In genomic region chr16:4390266-4391260, GRCh38 we compare ENCODE assay signal across 17 cellular contexts. TPM values are rescaled to one million over a fixed set of nuclear protein-coding genes. Genes with fewer than 3 reads are reported as not detected.
DNase-seq lines count a peak whose midpoint lies in the region; ATAC-seq and TF ChIP-seq lines count a peak whose summit lies in the region.
"Had no signal": no experiment of that assay in that cellular context is flagged by ENCODE, and none has a peak within 500 bp of the region (broad histone marks: within the 10 kb centered on the region; RNA-seq: fewer than 3 reads in every experiment).

No MANE protein-coding gene starts in this region.

- H3K18ac ChIP-seq in H9 (ENCODE audit: insufficient read length, low read depth, low read length), result peak overlapping the region; percentile 61

- H2AFZ ChIP-seq in H9 (ENCODE audit: low read length) (no peak overlapping the region), SK-N-SH (ENCODE audit: low read depth) (no peak overlapping the region)

- no peaks in the 10 kb centered on the region for H3K79me2 ChIP-seq in H9 (ENCODE audit: insufficient read depth, low read length)
- H3K79me2 ChIP-seq in SK-N-SH (ENCODE audit: insufficient read depth), result no peaks in the 10 kb centered on the region

- H2BK15ac ChIP-seq in H9 (ENCODE audit: low read depth, low read length), result no peak overlapping the region

- no peak overlapping the region for H3T11ph ChIP-seq in H9 (ENCODE audit: low read length)

- no peak overlapping the region for H3K9ac ChIP-seq in H9 (ENCODE audit: extremely low read depth, insufficient read length, low read length)
- H3K9ac ChIP-seq in SK-N-SH, result no peak overlapping the region

- H3K36me3 ChIP-seq in esophagus squamous epithelium (peaks cover 0 to 57% (median 10%) of the 10 kb centered on the region in 3 donors), SK-N-SH (replicated peaks in 1 of 2; ENCODE audit: control insufficient read depth in 1 of 2, insufficient read depth in 2 of 2, low read length in 1 of 2) (peaks cover 0 to 2% of the 10 kb centered on the region in 2 experiments)
- H3K36me3 ChIP-seq: thyroid gland had no signal

- POLR2A ChIA-PET in SK-N-SH (lab: Yijun Ruan, JAX), result interaction anchor here (0.9 to 2.7 kb wide), 3 partner anchors 13 to 20 kb away, joined by 3 to 11 read pairs (median 5); no protein-coding TSS in a partner anchor

- H3K4me1 ChIP-seq in H9 (ENCODE audit: insufficient read depth, low read length), result peaks cover 5% of the 10 kb centered on the region; the same call in 1 of the 2 replicates
- H3K4me1 ChIP-seq in esophagus squamous epithelium, result peaks cover 16 to 51% (median 18%) of the 10 kb centered on the region in 3 donors
- peaks cover 39 to 77% of the 10 kb centered on the region in 2 experiments; a peak in 3 of 4 replicates for H3K4me1 ChIP-seq in SK-N-SH (ENCODE audit: control insufficient read depth in 1 of 2, insufficient read depth in 2 of 2, low read depth in 1 of 2, low read length in 1 of 2)

- H3K4me1 Mint-ChIP-seq in H9, result peaks cover 41 to 49% of the 10 kb centered on the region in 2 experiments
- H3K4me1 Mint-ChIP-seq in activated T-helper 17 cell treated with anti-CD3 and anti-CD28 coated beads, Interleukin-2, amount 50 U/mL, for 72 hours, result peaks cover 3% of the 10 kb centered on the region

- no peak overlapping the region for H2AK5ac ChIP-seq in H9 (ENCODE audit: insufficient read length, low read length)

- TF ChIP-seq CTCF in H9 (conservative IDR thresholded peaks at IDR 0.05) (peak; percentile 60), retinal pigment epithelial cell (conservative IDR thresholded peaks at IDR 0.05; ENCODE audit: low read depth, low read length) (peak; percentile 4), esophagus squamous epithelium (IDR thresholded peaks at IDR 0.05) (no peak), SK-N-SH (IDR thresholded peaks at IDR 0.05) (no peak)

- H3K27me3 ChIP-seq in H9 (ENCODE audit: insufficient read depth, low read length) (no peaks in the 10 kb centered on the region), esophagus squamous epithelium (no peaks in the 10 kb centered on the region), SK-N-SH (ENCODE audit: insufficient read depth) (no peaks in the 10 kb centered on the region)
- H3K27me3 ChIP-seq: thyroid gland had no signal

- no peak overlapping the region for H3K4me3 ChIP-seq in retinal pigment epithelial cell (ENCODE audit: low read length)
- no peak overlapping the region for H3K4me3 ChIP-seq in esophagus squamous epithelium
- H3K4me3 ChIP-seq in SK-N-SH (ENCODE audit: low read depth in 2 of 2, low read length in 1 of 2), result no peak overlapping the region
- H3K4me3 ChIP-seq: GM12878, psoas muscle, thyroid gland had no signal

- no peaks in the 10 kb centered on the region for H3K79me1 ChIP-seq in H9 (ENCODE audit: insufficient read depth, low read depth, low read length, poor library complexity, severe bottlenecking)

- TF ChIP-seq RAD21 in SK-N-SH (IDR thresholded peaks at IDR 0.05; ENCODE audit: low read length), result no peak; the same call in 1 of the 2 replicates

- no peak for TF ChIP-seq EP300 in SK-N-SH (IDR thresholded peaks at IDR 0.05; ENCODE audit: borderline replicate concordance in 1 of 2, low read depth in 1 of 2, low read length in 1 of 2)

- no peak overlapping the region for H3K4ac ChIP-seq in H9 (ENCODE audit: low read depth, low read length)

- no peaks in the 10 kb centered on the region for H3K9me3 Mint-ChIP-seq in H9
- no peaks in the 10 kb centered on the region for H3K9me3 Mint-ChIP-seq in activated T-helper 17 cell treated with anti-CD3 and anti-CD28 coated beads, Interleukin-2, amount 50 U/mL, for 72 hours
- H3K9me3 Mint-ChIP-seq: activated T-cell treated with anti-CD3 and anti-CD28 coated beads, Interleukin-2, amount 50 U/mL, for 24 hours; CD8-positive, alpha-beta T cell had no signal

- H3F3A ChIP-seq in SK-N-SH (replicated peaks; ENCODE audit: insufficient read depth), result peaks cover 7% of the 10 kb centered on the region

- H4K20me1 ChIP-seq in H9 (ENCODE audit: control insufficient read depth, insufficient read depth, insufficient read length) (no peaks in the 10 kb centered on the region), SK-N-SH (ENCODE audit: insufficient read depth) (no peaks in the 10 kb centered on the region; the same call in 1 of the 2 replicates)

- WGBS in H9 (ENCODE audit: extremely low coverage, insufficient read length, low lambda C conversion rate), result no CpG with 5 or more reads among the region's 18 CpGs
- 85 to 91% methylated on average over 12 to 13 of the region's 18 CpGs for WGBS in esophagus squamous epithelium, 2 donors
- WGBS in SK-N-SH (ENCODE audit: low lambda C conversion rate), result 92% methylated on average over 13 of the region's 18 CpGs

- no peak for ATAC-seq in activated T-helper 17 cell treated with anti-CD3 and anti-CD28 coated beads, Interleukin-2, amount 50 U/mL, for 72 hours (replicated peaks)
- no peak for ATAC-seq in left ventricle myocardium superior
- ATAC-seq: GM12878, psoas muscle had no signal

- H3K27ac ChIP-seq in H9 (ENCODE audit: insufficient read length, low read depth, low read length) (no peak overlapping the region), esophagus squamous epithelium (no peak overlapping the region), SK-N-SH (ENCODE audit: low read depth in 2 of 2, low read length in 1 of 2) (peak overlapping the region in 1 of 2 experiments; percentile 31; a peak in 1 of 4 replicates)
- H3K27ac ChIP-seq: psoas muscle, thyroid gland had no signal

- H2BK120ac ChIP-seq in H9 (ENCODE audit: low read depth, low read length, poor library complexity, severe bottlenecking), result no peak overlapping the region

- no peak for TF ChIP-seq POLR2A in esophagus squamous epithelium (IDR thresholded peaks at IDR 0.05)

- no peaks in the 10 kb centered on the region for H3K9me2 ChIP-seq in SK-N-SH

- peak overlapping the region in 1 of 2 experiments; percentile 7; a peak in 1 of 5 replicates for H3K4me3 Mint-ChIP-seq in H9
- H3K4me3 Mint-ChIP-seq in activated T-helper 17 cell treated with anti-CD3 and anti-CD28 coated beads, Interleukin-2, amount 50 U/mL, for 72 hours, result no peak overlapping the region
- H3K4me3 Mint-ChIP-seq: activated T-cell treated with anti-CD3 and anti-CD28 coated beads, Interleukin-2, amount 50 U/mL, for 24 hours; CD8-positive, alpha-beta T cell had no signal

- CTCF ChIA-PET in SK-N-SH (lab: Yijun Ruan, JAX), result interaction anchor here (1.6 to 32.1 kb wide), 5 partner anchors 11 to 31 kb away, joined by 4 to 558 read pairs (median 14); no protein-coding TSS in a partner anchor

- no peak overlapping the region for H3K56ac ChIP-seq in H9 (ENCODE audit: insufficient read length, low read depth, low read length)

- H2BK20ac ChIP-seq in H9 (ENCODE audit: low read depth, low read length, poor library complexity, severe bottlenecking), result no peak overlapping the region

- no peaks in the 10 kb centered on the region for H3K27me3 Mint-ChIP-seq in H9 (ENCODE audit: low read depth)
- no peaks in the 10 kb centered on the region for H3K27me3 Mint-ChIP-seq in activated T-helper 17 cell treated with anti-CD3 and anti-CD28 coated beads, Interleukin-2, amount 50 U/mL, for 72 hours
- H3K27me3 Mint-ChIP-seq: activated T-cell treated with anti-CD3 and anti-CD28 coated beads, Interleukin-2, amount 50 U/mL, for 24 hours had no signal

- no peaks in the 10 kb centered on the region for H3K23me2 ChIP-seq in H9 (ENCODE audit: insufficient read length, low read depth, low read length, poor library complexity, severe bottlenecking)

- H2BK5ac ChIP-seq in H9 (ENCODE audit: insufficient read length, low read length), result no peak overlapping the region

- peaks cover 4 to 6% (median 5%) of the 10 kb centered on the region in 3 experiments; a peak in 3 of 7 replicates for H3K36me3 Mint-ChIP-seq in H9 (ENCODE audit: insufficient read depth in 1 of 3, low read depth in 3 of 3)
- peaks cover 58% of the 10 kb centered on the region for H3K36me3 Mint-ChIP-seq in activated T-helper 17 cell treated with anti-CD3 and anti-CD28 coated beads, Interleukin-2, amount 50 U/mL, for 72 hours (ENCODE audit: low read depth)

- H3K4me2 ChIP-seq in H9 (ENCODE audit: insufficient read depth, insufficient read length, low read length), result no peak overlapping the region
- no peak overlapping the region for H3K4me2 ChIP-seq in SK-N-SH

- DNase-seq in H9 (peak; percentile 76), left ventricle myocardium superior (peak; percentile 21), retinal pigment epithelial cell (ENCODE audit: low read depth) (no peak), esophagus squamous epithelium (lab: John Stamatoyannopoulos, UW) (no peak), SK-N-SH (no peak)
- DNase-seq in stimulated activated CD4-positive, alpha-beta T cell treated with anti-CD3 and anti-CD28 coated beads, Interleukin-1b, Interleukin-23, amount 100 ng/mL, for 48 hours, result no peak
- DNase-seq: activated CD4-positive, alpha-beta T cell treated with anti-CD3 and anti-CD28 coated beads for 48 hours; activated T-cell treated with anti-CD3 and anti-CD28 coated beads, Interleukin-2, amount 50 U/mL, for 24 hours; CD8-positive, alpha-beta T cell; EL; NCI-H2029 treated with DMSO at 0.1 percent for 48 hours; NCI-H748 treated with DMSO at 0.1 percent for 48 hours; psoas muscle; T-helper 2 cell; thyroid gland had no signal

- peak overlapping the region; percentile 26 for H2BK12ac ChIP-seq in H9 (ENCODE audit: insufficient read length, low read depth, low read length)

- no peak overlapping the region for H4K8ac ChIP-seq in H9 (replicated peaks; ENCODE audit: insufficient read length, low read depth, low read length)

- no peak overlapping the region for H4K5ac ChIP-seq in H9 (ENCODE audit: insufficient read length, low read depth, low read length)

- H3K14ac ChIP-seq in H9 (ENCODE audit: insufficient read depth, low read length), result peak overlapping the region; percentile 84

- H3K9me3 ChIP-seq in H9 (ENCODE audit: control insufficient read depth, low read depth, low read length), result no peaks in the 10 kb centered on the region
- no peaks in the 10 kb centered on the region for H3K9me3 ChIP-seq in esophagus squamous epithelium
- no peaks in the 10 kb centered on the region for H3K9me3 ChIP-seq in SK-N-SH
- H3K9me3 ChIP-seq: psoas muscle, thyroid gland had no signal

- peak overlapping the region in 2 of 3 experiments; percentile 82; a peak in 5 of 7 replicates for H3K27ac Mint-ChIP-seq in H9
- H3K27ac Mint-ChIP-seq in activated T-helper 17 cell treated with anti-CD3 and anti-CD28 coated beads, Interleukin-2, amount 50 U/mL, for 72 hours, result peak overlapping the region; percentile 65
- H3K27ac Mint-ChIP-seq: activated T-cell treated with anti-CD3 and anti-CD28 coated beads, Interleukin-2, amount 50 U/mL, for 24 hours; CD8-positive, alpha-beta T cell had no signal

- intact Hi-C loops in left ventricle myocardium superior (cut with micrococcal nuclease) (no loop called here), esophagus squamous epithelium (cut with DNase I) (no loop called here)

- H3K23ac ChIP-seq in H9 (ENCODE audit: insufficient read length, low read depth, low read length), result no peak overlapping the region

- no peak overlapping the region for H4K91ac ChIP-seq in H9 (ENCODE audit: insufficient read length, low read depth, low read length)

RNA-seq across cellular contexts. Expression of gene VASN, which starts 18.9 kb away (rescaled TPM):
- total RNA-seq in H9 (2021) (10.8 and 11.0 TPM in 2 replicates), left ventricle myocardium superior (4.3 TPM), esophagus squamous epithelium (10 to 100 TPM in 3 of 4 donors, 1 to 10 TPM in 1; 9.2 to 20.2 (median 14.2) TPM)
- total RNA-seq in activated T-helper 17 cell treated with anti-CD3 and anti-CD28 coated beads, Interleukin-2, amount 50 U/mL, for 72 hours, result under 1 TPM; 0.11 to 0.29 TPM
- 11.4 and 37.4 TPM in 2 replicates for polyA plus RNA-seq in SK-N-SH (2012; rRNA removed)
- polyA plus RNA-seq in SK-N-SH (2012; cell fraction: cytosol; rRNA removed), result 14.5 and 28.9 TPM in 2 replicates
- polyA plus RNA-seq in SK-N-SH (2012; cell fraction: nucleus; rRNA removed), result 42.9 and 52.9 TPM in 2 replicates

RNA-seq across cellular contexts. Expression of gene CORO7, which starts 25.8 kb away (rescaled TPM):
- total RNA-seq in H9 (2021) (33.8 and 38.4 TPM in 2 replicates), left ventricle myocardium superior (10.1 TPM), esophagus squamous epithelium (10 to 100 TPM; 15.8 to 25.9 (median 17.8) TPM)
- 100 to 1,000 TPM in 1 of 2 donors, 10 to 100 TPM in 1; 82.6 to 114 TPM for total RNA-seq in activated T-helper 17 cell treated with anti-CD3 and anti-CD28 coated beads, Interleukin-2, amount 50 U/mL, for 72 hours
- 21.9 and 25.8 TPM in 2 replicates for polyA plus RNA-seq in SK-N-SH (2012; rRNA removed)
- polyA plus RNA-seq in SK-N-SH (2012; cell fraction: cytosol; rRNA removed), result 6.6 and 7.3 TPM in 2 replicates
- polyA plus RNA-seq in SK-N-SH (2012; cell fraction: nucleus; rRNA removed), result 166 and 305 TPM in 2 replicates

RNA-seq across cellular contexts. Expression of gene DNAJA3, which starts 35.1 kb away (rescaled TPM):
- 56.2 and 60.5 TPM in 2 replicates for total RNA-seq in H9 (2021)
- total RNA-seq in activated T-helper 17 cell treated with anti-CD3 and anti-CD28 coated beads, Interleukin-2, amount 50 U/mL, for 72 hours, result 10 to 100 TPM; 50.3 to 81.1 TPM
- 83.9 TPM for total RNA-seq in left ventricle myocardium superior
- total RNA-seq in esophagus squamous epithelium, result 10 to 100 TPM; 45.2 to 59.1 (median 49.1) TPM
- 48.7 and 52.6 TPM in 2 replicates for polyA plus RNA-seq in SK-N-SH (2012; rRNA removed)
- polyA plus RNA-seq in SK-N-SH (2012; cell fraction: cytosol; rRNA removed), result 34.6 and 46.2 TPM in 2 replicates
- 88.0 and 107 TPM in 2 replicates for polyA plus RNA-seq in SK-N-SH (2012; cell fraction: nucleus; rRNA removed)

RNA-seq across cellular contexts. Expression of gene PAM16, which starts 39.4 kb away (rescaled TPM):
- total RNA-seq in H9 (2021) (80.4 and 81.8 TPM in 2 replicates), left ventricle myocardium superior (70.0 TPM), esophagus squamous epithelium (10 to 100 TPM; 29.5 to 40.8 (median 33.2) TPM)
- total RNA-seq in activated T-helper 17 cell treated with anti-CD3 and anti-CD28 coated beads, Interleukin-2, amount 50 U/mL, for 72 hours, result 10 to 100 TPM; 40.4 to 74.7 TPM
- 96.3 and 96.4 TPM in 2 replicates for polyA plus RNA-seq in SK-N-SH (2012; rRNA removed)
- polyA plus RNA-seq in SK-N-SH (2012; cell fraction: cytosol; rRNA removed), result 52.4 and 75.8 TPM in 2 replicates
- 95.5 and 121 TPM in 2 replicates for polyA plus RNA-seq in SK-N-SH (2012; cell fraction: nucleus; rRNA removed)

Comparison
In these comparisons a context has a peak if more than half of its experiments do, and no peak if none do; other contexts are left out.
1. DNase-seq: peak in H9 (single experiment) and left ventricle myocardium superior (single experiment); none in retinal pigment epithelial cell (single experiment), esophagus squamous epithelium (single experiment), SK-N-SH (single experiment) and stimulated activated CD4-positive, alpha-beta T cell treated with anti-CD3 and anti-CD28 coated beads, Interleukin-1b, Interleukin-23, amount 100 ng/mL, for 48 hours (single experiment).
2. CTCF ChIP-seq: peak in H9 (single experiment) and retinal pigment epithelial cell (single experiment); none in esophagus squamous epithelium (0 of 6) and SK-N-SH (single experiment).